In the genomic region with DNA sequence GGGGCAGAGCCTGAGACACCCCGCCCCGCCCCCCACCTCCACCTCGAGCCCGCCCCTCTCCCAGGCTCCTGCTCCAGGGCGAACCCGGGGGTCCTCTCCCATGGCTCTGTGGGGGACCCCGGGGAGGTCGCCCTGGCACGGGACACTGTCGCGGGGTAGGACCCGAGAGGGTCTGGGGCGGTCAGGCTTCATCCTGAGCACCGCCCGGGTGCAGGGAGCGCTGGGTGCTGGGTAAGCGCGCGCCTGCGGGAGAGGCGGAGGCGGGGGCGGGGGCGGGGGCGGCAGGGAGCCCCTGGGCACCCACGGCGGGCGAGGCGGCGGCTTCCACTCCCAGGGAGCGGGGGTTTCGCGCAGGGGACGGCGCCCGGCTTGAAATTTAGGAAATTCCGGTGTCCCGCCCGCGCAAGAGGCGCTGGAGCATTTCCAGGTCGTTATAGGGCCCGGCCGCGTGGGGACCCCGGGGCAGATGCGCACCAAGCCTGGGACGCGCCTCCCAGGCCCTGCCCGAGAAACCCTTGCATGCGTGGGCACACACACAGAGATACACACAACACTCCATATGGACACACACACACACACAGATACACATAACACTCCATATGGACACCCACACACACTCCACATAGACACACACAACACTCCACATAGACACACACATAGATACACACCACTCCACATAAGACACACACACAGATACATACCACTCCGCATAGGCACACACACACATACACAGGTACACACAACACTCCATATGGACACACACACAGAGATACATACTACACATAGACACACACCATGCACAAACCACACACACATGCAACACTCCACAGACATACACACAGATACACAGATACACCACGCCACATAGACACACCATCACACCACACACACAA, we compare ENCODE assay signal across 8 cellular contexts. TPM values are rescaled to one million over a fixed set of nuclear protein-coding genes. Genes with fewer than 3 reads are reported as not detected.
DNase-seq lines count a peak whose midpoint lies in the region; ATAC-seq and TF ChIP-seq lines count a peak whose summit lies in the region.

No MANE protein-coding gene starts in this region.

- TF ChIP-seq POLR2A in esophagus squamous epithelium (IDR thresholded peaks at IDR 0.05) (no peak), spleen (IDR thresholded peaks at IDR 0.05) (no peak)

- intact Hi-C loops in activated B cell treated with CpG ODN at 0.5 μM for 24 hours (cut with micrococcal nuclease) = loop anchor here (1.0 kb wide), 2 partner anchors 49 to 52 kb away; partner anchors contain the start of genes PCBP3 and SLC19A1
- intact Hi-C loops in esophagus squamous epithelium (cut with DNase I) = no loop called here
- intact Hi-C loops in spleen (cut with DNase I; ENCODE audit: low total_unique reads) = loop anchor here (5.0 kb wide), 1 partner anchor 51 kb away; the partner anchor contains the start of gene PCBP3

- H3K27me3 ChIP-seq in esophagus squamous epithelium = peaks cover 0 to 71% (median 9%) of the 10 kb centered on the region in 4 donors
- H3K27me3 ChIP-seq in spleen (replicated peaks in 1 of 7) = peaks cover 0 to 44% (median 5%) of the 10 kb centered on the region in 7 donors

- peaks cover 27% of the 10 kb centered on the region for H3K27me3 Mint-ChIP-seq in activated B cell treated with CpG ODN at 0.5 μM for 24 hours

- no peak overlapping the region for H3K4me3 Mint-ChIP-seq in activated B cell treated with CpG ODN at 0.5 μM for 24 hours

- no peaks in the 10 kb centered on the region for H3K36me3 Mint-ChIP-seq in activated B cell treated with CpG ODN at 0.5 μM for 24 hours (ENCODE audit: low read depth)

- peak overlapping the region in 1 of 4 donors; percentile 34 for H3K27ac ChIP-seq in esophagus squamous epithelium
- H3K27ac ChIP-seq in spleen = peak overlapping the region in 7 of 8 donors; percentile 39 to 80 (median 47)

- H3K36me3 ChIP-seq in esophagus squamous epithelium (no peaks in the 10 kb centered on the region), spleen (no peaks in the 10 kb centered on the region)

- TF ChIP-seq CTCF in activated B cell treated with CpG ODN at 0.5 μM for 24 hours (IDR thresholded peaks at IDR 0.05) = no peak
- no peak for TF ChIP-seq CTCF in esophagus squamous epithelium (IDR thresholded peaks at IDR 0.05)
- TF ChIP-seq CTCF in spleen (IDR thresholded peaks at IDR 0.05 in 8 of 11, conservative IDR thresholded peaks at IDR 0.05 in 3 of 11) = no peak

- CTCF ChIA-PET in activated B cell treated with CpG ODN at 0.5 μM for 24 hours (lab: Charles Lee) = interaction anchor here (1.5 kb wide), 1 partner anchor 35 kb away, joined by 4 read pairs; no protein-coding TSS in a partner anchor

- peaks cover 0 to 16% (median 8%) of the 10 kb centered on the region in 3 donors for H3K9me3 ChIP-seq in esophagus squamous epithelium
- peaks cover 0 to 31% (median 21%) of the 10 kb centered on the region in 8 donors for H3K9me3 ChIP-seq in spleen

- DNase-seq in activated CD4-positive, CD25-positive, alpha-beta regulatory T cell treated with anti-CD3 and anti-CD28 coated beads, Interleukin-2, amount 50 U/mL, for 72 hours = no peak
- DNase-seq in activated B cell treated with CpG ODN at 0.5 μM for 24 hours (peak; percentile 38), esophagus squamous epithelium (lab: John Stamatoyannopoulos, UW) (no peak), spleen (peak; percentile 88), kidney tubule cell (ENCODE audit: low spot score) (no peak)

- peak; percentile 21 to 26 for ATAC-seq in activated CD4-positive, CD25-positive, alpha-beta regulatory T cell treated with anti-CD3 and anti-CD28 coated beads, Interleukin-2, amount 50 U/mL, for 24 hours
- ATAC-seq in activated B cell treated with CpG ODN at 0.5 μM for 24 hours (ENCODE audit: low read depth) (peak; percentile 50), GM21576 (IDR thresholded peaks at IDR 0.05; ENCODE audit: unreplicated experiment) (no peak), HG02970 (IDR thresholded peaks at IDR 0.05; ENCODE audit: low FRiP score, unreplicated experiment) (no peak)

- WGBS in esophagus squamous epithelium, 2 donors = 19 to 93% methylated on average over 2 to 10 of the region's 53 CpGs
- WGBS in spleen, 5 donors = 7 to 11% (median 9%) methylated on average over 26 to 53 of the region's 53 CpGs

- H3K4me1 Mint-ChIP-seq in activated B cell treated with CpG ODN at 0.5 μM for 24 hours = peaks cover 3% of the 10 kb centered on the region

- peaks cover 16% of the 10 kb centered on the region for H3K9me3 Mint-ChIP-seq in activated B cell treated with CpG ODN at 0.5 μM for 24 hours

- POLR2A ChIA-PET in activated B cell treated with CpG ODN at 0.5 μM for 24 hours (lab: Charles Lee) = interaction anchor here (1.0 kb wide), 1 partner anchor 26 kb away, joined by 3 read pairs; no protein-coding TSS in a partner anchor

- H3K4me3 ChIP-seq in esophagus squamous epithelium (peak overlapping the region; percentile 18 to 66 (median 38)), spleen (peak overlapping the region; percentile 28 to 74 (median 48))

- H3K27ac Mint-ChIP-seq in activated B cell treated with CpG ODN at 0.5 μM for 24 hours = no peak overlapping the region

- H3K4me1 ChIP-seq in esophagus squamous epithelium = peaks cover 0 to 22% (median 7%) of the 10 kb centered on the region in 3 donors
- H3K4me1 ChIP-seq in spleen = peaks cover 7 to 44% (median 25%) of the 10 kb centered on the region in 6 donors

RNA-seq across cellular contexts. Expression of gene SLC19A1, which starts 48.7 kb away (rescaled TPM):
- total RNA-seq in activated B cell treated with CpG ODN at 0.5 μM for 24 hours (7.4 and 10.7 TPM in 2 replicates), esophagus squamous epithelium (1 to 10 TPM; 1.6 to 4.6 (median 2.9) TPM), spleen (10 to 100 TPM; 21.6 to 52.8 (median 35.0) TPM)
- polyA plus RNA-seq in spleen = 10 to 100 TPM in 2 of 3 donors, 1 to 10 TPM in 1; 7.5 to 17.6 (median 13.3) TPM

RNA-seq across cellular contexts. Expression of gene PCBP3, which starts 52.6 kb away (rescaled TPM):
- total RNA-seq in activated B cell treated with CpG ODN at 0.5 μM for 24 hours = not detected in 2 replicates
- total RNA-seq in esophagus squamous epithelium = 1 to 10 TPM in 2 of 4 donors, under 1 TPM in 1, not detected in 1; 0.47 to 5.3 (median 1.0) TPM
- 10 to 100 TPM in 6 of 7 donors, 1 to 10 TPM in 1; 5.8 to 31.6 (median 18.4) TPM for total RNA-seq in spleen
- 10 to 100 TPM in 2 of 3 donors, 1 to 10 TPM in 1; 4.2 to 16.4 (median 10.5) TPM for polyA plus RNA-seq in spleen

Comparison
In these comparisons a context has a peak if more than half of its experiments do, and no peak if none do; other contexts are left out.
1. ATAC-seq: peak in activated CD4-positive, CD25-positive, alpha-beta regulatory T cell treated with anti-CD3 and anti-CD28 coated beads, Interleukin-2, amount 50 U/mL, for 24 hours (2 of 2) and activated B cell treated with CpG ODN at 0.5 μM for 24 hours (single experiment); none in GM21576 (single experiment) and HG02970 (single experiment).
2. DNase-seq: peak in activated B cell treated with CpG ODN at 0.5 μM for 24 hours (single experiment) and spleen (single experiment); none in activated CD4-positive, CD25-positive, alpha-beta regulatory T cell treated with anti-CD3 and anti-CD28 coated beads, Interleukin-2, amount 50 U/mL, for 72 hours (single experiment), esophagus squamous epithelium (single experiment) and kidney tubule cell (single experiment).